8 cellular contexts compared by ENCODE assay signal in genomic region chr3:42635111-42635510, GRCh38. TPM values are rescaled to one million over a fixed set of nuclear protein-coding genes. Genes with fewer than 3 reads are reported as not detected.
DNase-seq lines count a peak whose midpoint lies in the region; ATAC-seq, FAIRE-seq and TF ChIP-seq lines count a peak whose summit lies in the region.
"Had no signal": no experiment of that assay in that cellular context is flagged by ENCODE, and none has a peak within 500 bp of the region (broad histone marks: within the 10 kb centered on the region; RNA-seq: fewer than 3 reads in every experiment).

No MANE protein-coding gene starts in this region.

- no peak for TF ChIP-seq POLR2A in NB4 (IDR thresholded peaks at IDR 0.05; ENCODE audit: extremely low read depth, insufficient read length)
- no peak for TF ChIP-seq POLR2A in endothelial cell of umbilical vein (IDR thresholded peaks at IDR 0.05; ENCODE audit: low read depth, low read length)

- H3K9me3 ChIP-seq in endothelial cell of umbilical vein (replicated peaks; ENCODE audit: control insufficient read depth, insufficient read depth, low read length) = no peaks in the 10 kb centered on the region
- no peaks in the 10 kb centered on the region for H3K9me3 ChIP-seq in MM.1S (replicated peaks; ENCODE audit: insufficient read depth, low read length)
- H3K9me3 ChIP-seq: SJSA1 had no signal

- H3K36me3 ChIP-seq in GM06990 (ENCODE audit: control insufficient read depth, insufficient read depth, low read length) (peaks cover 9% of the 10 kb centered on the region), endothelial cell of umbilical vein (ENCODE audit: control insufficient read depth in 2 of 2, extremely low read depth in 1 of 2, insufficient read depth in 2 of 2, low read length in 2 of 2) (peaks cover 38 to 63% of the 10 kb centered on the region in 2 experiments), MM.1S (replicated peaks; ENCODE audit: insufficient read depth, low read length) (peaks cover 8% of the 10 kb centered on the region; the same call in 1 of the 2 replicates)

- intact Hi-C loops in endothelial cell of umbilical vein (cut with micrococcal nuclease) = loop anchor here (1.0 kb wide), 1 partner anchor 63 kb away; no protein-coding TSS in a partner anchor

- H3K27ac ChIP-seq in endothelial cell of umbilical vein (ENCODE audit: insufficient read depth, low read depth, low read length) (no peak overlapping the region), MM.1S (ENCODE audit: low read length) (no peak overlapping the region)
- H3K27ac ChIP-seq: SJSA1 had no signal

- H3K4me3 ChIP-seq in GM06990 (replicated peaks; ENCODE audit: low read depth, low read length) (no peak overlapping the region), NB4 (ENCODE audit: low read depth, low read length) (no peak overlapping the region), endothelial cell of umbilical vein (replicated peaks in 1 of 3; ENCODE audit: insufficient read depth in 1 of 3, low read depth in 1 of 3, low read length in 3 of 3) (no peak overlapping the region), MM.1S (ENCODE audit: low read length) (no peak overlapping the region)
- H3K4me3 ChIP-seq: SJSA1 had no signal

- H3K27me3 ChIP-seq in GM06990 (replicated peaks; ENCODE audit: control insufficient read depth, insufficient read depth, low read length) (no peaks in the 10 kb centered on the region), endothelial cell of umbilical vein (ENCODE audit: control insufficient read depth in 2 of 2, insufficient read depth in 2 of 2, low read length in 2 of 2) (no peaks in the 10 kb centered on the region), MM.1S (replicated peaks; ENCODE audit: insufficient read depth, low read length) (no peaks in the 10 kb centered on the region)
- H3K27me3 ChIP-seq: SJSA1 had no signal

- H3K9ac ChIP-seq in endothelial cell of umbilical vein (replicated peaks; ENCODE audit: extremely low read depth, insufficient read depth, low read length) = no peak overlapping the region
- no peak overlapping the region for H3K9ac ChIP-seq in MM.1S (ENCODE audit: low read length)

- H3K9me1 ChIP-seq in endothelial cell of umbilical vein (replicated peaks; ENCODE audit: control insufficient read depth, extremely low read depth, insufficient read depth, low read length) = no peaks in the 10 kb centered on the region

- TF ChIP-seq CTCF in GM06990 (IDR thresholded peaks at IDR 0.05; ENCODE audit: insufficient read depth, low read length, poor library complexity, severe bottlenecking) = peak; percentile 15
- peak; percentile 2 for TF ChIP-seq CTCF in NB4 (IDR thresholded peaks at IDR 0.05; ENCODE audit: low read depth, low read length)
- peak in 1 of 2 donors; percentile 4 for TF ChIP-seq CTCF in endothelial cell of umbilical vein (IDR thresholded peaks at IDR 0.05; ENCODE audit: extremely low read depth in 1 of 2, insufficient read depth in 1 of 2, low read depth in 1 of 2, low read length in 2 of 2)
- TF ChIP-seq CTCF in MM.1S (IDR thresholded peaks at IDR 0.05; ENCODE audit: low read length) = no peak

- POLR2A ChIA-PET in endothelial cell of umbilical vein (lab: Charles Lee) = interaction anchor here (0.7 kb wide), 1 partner anchor 1805 kb away, joined by 4 read pairs; no protein-coding TSS in a partner anchor

- DNase-seq in GM06990 (ENCODE audit: extremely low read depth, insufficient read length) (no peak), NB4 (ENCODE audit: low read depth) (peak; percentile 45), endothelial cell of umbilical vein (ENCODE audit: low read depth, low spot score) (peak; percentile 33), AG08396 (ENCODE audit: low spot score) (no peak), MM.1S (no peak)
- DNase-seq: nucleus accumbens had no signal

- BruUV-seq in endothelial cell of umbilical vein (replicated peaks; lab: Mats Ljungman, UMichigan) = no TSS peak

- no peaks in the 10 kb centered on the region for H3K4me1 ChIP-seq in endothelial cell of umbilical vein (ENCODE audit: control insufficient read depth, extremely low read depth, insufficient read depth, low read length)
- H3K4me1 ChIP-seq in MM.1S (ENCODE audit: low read length) = peaks cover 16% of the 10 kb centered on the region

- ATAC-seq in HG03521 (IDR thresholded peaks at IDR 0.05; ENCODE audit: unreplicated experiment) = no peak

- H3K79me2 ChIP-seq in endothelial cell of umbilical vein (ENCODE audit: control insufficient read depth, insufficient read depth, low read length) (peaks cover 10% of the 10 kb centered on the region), MM.1S (ENCODE audit: low read length) (peaks cover 14% of the 10 kb centered on the region)

- peaks cover 18% of the 10 kb centered on the region for H3F3A ChIP-seq in MM.1S (ENCODE audit: insufficient read depth, low read length)

- no peaks in the 10 kb centered on the region for H4K20me1 ChIP-seq in endothelial cell of umbilical vein (replicated peaks; ENCODE audit: control insufficient read depth, extremely low read depth, insufficient read depth, low read length)
- no peaks in the 10 kb centered on the region for H4K20me1 ChIP-seq in MM.1S (ENCODE audit: insufficient read depth, low read length)

- H3K4me2 ChIP-seq in endothelial cell of umbilical vein (ENCODE audit: insufficient read depth, low read length) = no peak overlapping the region
- H3K4me2 ChIP-seq in MM.1S (ENCODE audit: low read depth, low read length) = no peak overlapping the region

- CTCF ChIA-PET in endothelial cell of umbilical vein (lab: Charles Lee) = no interaction called here

- FAIRE-seq in endothelial cell of umbilical vein (lab: Jason Lieb, UNC) = peak; percentile 4

- dilution Hi-C loops in endothelial cell of umbilical vein (cut with MboI; ENCODE audit: extremely low pct_ligation_motif_present, low sequenced_read_pairs) = no loop called here

- no peaks in the 10 kb centered on the region for H3K9me2 ChIP-seq in MM.1S (replicated peaks; ENCODE audit: insufficient read depth, low read length)

- H2AFZ ChIP-seq in endothelial cell of umbilical vein (ENCODE audit: low read depth, low read length) (no peak overlapping the region), MM.1S (ENCODE audit: low read length) (no peak overlapping the region)

TF ChIP-seq in endothelial cell of umbilical vein, 7 proteins besides CTCF, POLR2A, EP300 and RAD21 (continues in another document):
- TF ChIP-seq GATA2 (IDR thresholded peaks at IDR 0.05; ENCODE audit: insufficient read depth, insufficient read length, low read depth, low read length) (no peak), FOS (IDR thresholded peaks at IDR 0.05; ENCODE audit: borderline replicate concordance, insufficient read depth, low read length) (no peak), JUN (IDR thresholded peaks at IDR 0.05; ENCODE audit: borderline replicate concordance, insufficient read depth, insufficient read length, low read depth) (no peak)

RNA-seq across cellular contexts. Expression of gene ZBTB47, which starts 18.4 kb away (rescaled TPM):
- 13.0 and 14.5 TPM in 2 replicates for total RNA-seq in endothelial cell of umbilical vein
- polyA plus RNA-seq in endothelial cell of umbilical vein = 10.6 and 13.2 TPM in 2 replicates
- 7.2 and 9.3 TPM in 2 replicates for polyA plus RNA-seq in endothelial cell of umbilical vein (2011; cell fraction: cytosol; rRNA removed)
- polyA plus RNA-seq in endothelial cell of umbilical vein (2011; cell fraction: nucleus; rRNA removed) = 13.6 and 17.0 TPM in 2 replicates
- polyA plus RNA-seq in endothelial cell of umbilical vein (2012) = 6.8 and 10.4 TPM in 2 replicates
- 13.2 and 16.9 TPM in 2 replicates for polyA minus RNA-seq in endothelial cell of umbilical vein
- 10.4 TPM for polyA minus RNA-seq in endothelial cell of umbilical vein (2011; cell fraction: cytosol; rRNA and poly(A)+ RNA removed)
- 7.6 and 13.3 TPM in 2 replicates for polyA minus RNA-seq in endothelial cell of umbilical vein (2011; cell fraction: nucleus; rRNA and poly(A)+ RNA removed)

RNA-seq across cellular contexts. Expression of gene NKTR, which starts 34.6 kb away (rescaled TPM):
- 92.6 and 99.0 TPM in 2 replicates for total RNA-seq in endothelial cell of umbilical vein
- polyA plus RNA-seq in endothelial cell of umbilical vein = 22.3 and 27.4 TPM in 2 replicates
- 8.7 and 14.4 TPM in 2 replicates for polyA plus RNA-seq in endothelial cell of umbilical vein (2011; cell fraction: cytosol; rRNA removed)
- polyA plus RNA-seq in endothelial cell of umbilical vein (2011; cell fraction: nucleus; rRNA removed) = 257 and 378 TPM in 2 replicates
- 35.0 and 49.7 TPM in 2 replicates for polyA plus RNA-seq in endothelial cell of umbilical vein (2012)
- polyA minus RNA-seq in endothelial cell of umbilical vein = 51.7 and 60.7 TPM in 2 replicates
- polyA minus RNA-seq in endothelial cell of umbilical vein (2011; cell fraction: cytosol; rRNA and poly(A)+ RNA removed) = 23.9 TPM
- 197 and 292 TPM in 2 replicates for polyA minus RNA-seq in endothelial cell of umbilical vein (2011; cell fraction: nucleus; rRNA and poly(A)+ RNA removed)

RNA-seq across cellular contexts. Expression of gene SS18L2, which starts 44.5 kb away (rescaled TPM):
- total RNA-seq in endothelial cell of umbilical vein = 28.6 and 32.4 TPM in 2 replicates
- 14.5 and 20.3 TPM in 2 replicates for polyA plus RNA-seq in endothelial cell of umbilical vein
- 29.4 and 29.9 TPM in 2 replicates for polyA plus RNA-seq in endothelial cell of umbilical vein (2011; cell fraction: cytosol; rRNA removed)
- polyA plus RNA-seq in endothelial cell of umbilical vein (2011; cell fraction: nucleus; rRNA removed) = 14.6 and 18.4 TPM in 2 replicates
- polyA plus RNA-seq in endothelial cell of umbilical vein (2012) = 34.1 and 53.8 TPM in 2 replicates
- polyA minus RNA-seq in endothelial cell of umbilical vein = 11.7 and 19.5 TPM in 2 replicates
- polyA minus RNA-seq in endothelial cell of umbilical vein (2011; cell fraction: cytosol; rRNA and poly(A)+ RNA removed) = 12.2 TPM
- polyA minus RNA-seq in endothelial cell of umbilical vein (2011; cell fraction: nucleus; rRNA and poly(A)+ RNA removed) = 3.1 and 7.0 TPM in 2 replicates

RNA-seq across cellular contexts. Expression of gene KLHL40, which starts 50.2 kb away (rescaled TPM):
- total RNA-seq in endothelial cell of umbilical vein = not detected in 2 replicates
- polyA plus RNA-seq in endothelial cell of umbilical vein = not detected in 2 replicates
- not detected in 2 replicates for polyA plus RNA-seq in endothelial cell of umbilical vein (2011; cell fraction: cytosol; rRNA removed)
- not detected in 2 replicates for polyA plus RNA-seq in endothelial cell of umbilical vein (2011; cell fraction: nucleus; rRNA removed)
- polyA plus RNA-seq in endothelial cell of umbilical vein (2012) = not detected in 2 replicates
- not detected in 2 replicates for polyA minus RNA-seq in endothelial cell of umbilical vein
- polyA minus RNA-seq in endothelial cell of umbilical vein (2011; cell fraction: cytosol; rRNA and poly(A)+ RNA removed) = not detected
- polyA minus RNA-seq in endothelial cell of umbilical vein (2011; cell fraction: nucleus; rRNA and poly(A)+ RNA removed) = not detected in 2 replicates
- total RNA-seq: SJSA1 had no signal

RNA-seq across cellular contexts. Expression of gene SEC22C, which starts 53.3 kb away (rescaled TPM):
- 60.7 and 61.9 TPM in 2 replicates for total RNA-seq in endothelial cell of umbilical vein
- 32.9 and 43.9 TPM in 2 replicates for polyA plus RNA-seq in endothelial cell of umbilical vein
- 36.5 and 37.4 TPM in 2 replicates for polyA plus RNA-seq in endothelial cell of umbilical vein (2011; cell fraction: cytosol; rRNA removed)
- polyA plus RNA-seq in endothelial cell of umbilical vein (2011; cell fraction: nucleus; rRNA removed) = 51.9 and 57.1 TPM in 2 replicates
- polyA plus RNA-seq in endothelial cell of umbilical vein (2012) = 37.3 and 53.1 TPM in 2 replicates
- polyA minus RNA-seq in endothelial cell of umbilical vein = 44.7 and 50.3 TPM in 2 replicates
- polyA minus RNA-seq in endothelial cell of umbilical vein (2011; cell fraction: cytosol; rRNA and poly(A)+ RNA removed) = 15.2 TPM
- 24.0 and 24.3 TPM in 2 replicates for polyA minus RNA-seq in endothelial cell of umbilical vein (2011; cell fraction: nucleus; rRNA and poly(A)+ RNA removed)

Comparison
In these comparisons a context has a peak if more than half of its experiments do, and no peak if none do; other contexts are left out.
1. DNase-seq: peak in NB4 (single experiment) and endothelial cell of umbilical vein (single experiment); none in GM06990 (single experiment), AG08396 (single experiment) and MM.1S (single experiment).